ENCODE assay signal across 1 cellular context in the genomic region with DNA sequence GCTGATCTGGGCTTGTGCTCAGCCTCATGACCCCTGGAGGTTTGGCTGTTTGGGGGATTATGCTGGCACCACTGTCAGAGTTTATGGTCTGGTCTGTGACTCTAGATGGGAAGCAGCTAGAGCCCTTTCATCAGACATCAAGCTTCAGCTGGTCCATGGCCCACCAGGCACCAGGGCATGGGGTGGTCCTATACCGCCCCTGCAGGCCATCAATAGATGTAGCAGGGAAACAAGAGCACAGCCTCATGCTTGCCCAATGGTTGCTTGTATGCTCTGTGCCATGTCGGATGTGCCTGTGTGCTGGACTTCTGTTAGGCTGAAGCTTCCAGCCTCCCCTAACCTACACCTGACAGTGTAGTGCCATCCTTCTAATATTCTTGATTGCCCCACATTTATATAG.
TF ChIP-seq lines count a peak whose summit lies in the region.

No MANE protein-coding gene starts in this region.

TF ChIP-seq in HEK293, 187 proteins besides CTCF, POLR2A, EP300 and RAD21 (continued from another document):
- no peak for TF ChIP-seq SP3 (tag by site-specific recombination; IDR thresholded peaks at IDR 0.05)
- no peak for TF ChIP-seq YY2 (tag by site-specific recombination; IDR thresholded peaks at IDR 0.05)
- TF ChIP-seq ZNF707 (tag by site-specific recombination; IDR thresholded peaks at IDR 0.05): no peak
- TF ChIP-seq ZNF701 (tag by site-specific recombination; IDR thresholded peaks at IDR 0.05): no peak
- TF ChIP-seq ZNF549 (tag by site-specific recombination; IDR thresholded peaks at IDR 0.05): no peak
- TF ChIP-seq ZNF426 (tag by site-specific recombination; IDR thresholded peaks at IDR 0.05): no peak
- no peak for TF ChIP-seq ZNF433 (tag by site-specific recombination; IDR thresholded peaks at IDR 0.05; ENCODE audit: low read depth)
- TF ChIP-seq ZNF558 (tag by site-specific recombination; IDR thresholded peaks at IDR 0.05): no peak
- TF ChIP-seq, protein P1, sequence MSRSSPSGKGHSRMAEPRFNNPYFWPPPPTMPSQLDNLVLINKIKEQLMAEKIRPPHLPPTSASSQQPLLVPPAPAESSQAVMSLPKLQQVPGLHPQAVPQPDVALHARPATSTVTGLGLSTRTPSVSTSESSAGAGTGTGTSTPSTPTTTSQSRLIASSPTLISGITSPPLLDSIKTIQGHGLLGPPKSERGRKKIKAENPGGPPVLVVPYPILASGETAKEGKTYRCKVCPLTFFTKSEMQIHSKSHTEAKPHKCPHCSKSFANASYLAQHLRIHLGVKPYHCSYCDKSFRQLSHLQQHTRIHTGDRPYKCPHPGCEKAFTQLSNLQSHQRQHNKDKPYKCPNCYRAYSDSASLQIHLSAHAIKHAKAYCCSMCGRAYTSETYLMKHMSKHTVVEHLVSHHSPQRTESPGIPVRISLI (tag by site-specific recombination; IDR thresholded peaks at IDR 0.05): no peak
